Comparison of ENCODE assay signal across 29 cellular contexts in the genomic region with DNA sequence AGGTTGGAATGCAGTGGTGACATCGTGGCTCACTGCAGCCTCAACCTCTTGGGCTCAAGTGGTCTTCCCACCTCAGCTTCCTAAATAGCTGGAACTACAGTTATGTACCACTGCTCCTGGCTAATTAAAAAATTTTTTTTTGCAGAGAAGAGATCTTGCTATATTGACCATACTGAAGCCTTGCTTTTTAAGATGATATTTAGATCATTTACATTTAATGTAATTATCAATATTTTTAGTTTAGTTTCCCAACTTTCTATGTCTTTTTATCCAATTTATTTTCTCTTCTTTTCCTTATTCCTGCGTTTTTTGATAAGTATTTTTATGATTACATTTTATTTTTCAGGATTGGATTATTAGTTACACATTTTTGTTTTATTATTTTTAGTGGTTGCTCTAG.
"Had no signal": no experiment of that assay in that cellular context is flagged by ENCODE, and none has a peak within 500 bp of the region (broad histone marks: within the 10 kb centered on the region; RNA-seq: fewer than 3 reads in every experiment).

No MANE protein-coding gene starts in this region.

- H3K27me3 ChIP-seq: stomach, suprapubic skin, testis, thyroid gland, tibial artery, tibial nerve, transverse colon, upper lobe of left lung, upper lobe of right lung, uterus, vagina had no signal

- H3K36me3 Mint-ChIP-seq: stimulated activated effector memory CD8-positive, alpha-beta T cell treated with anti-CD3 and anti-CD28 coated beads, Interleukin-12 subunit alpha, Interleukin-12 subunit beta, amount 100 ng/mL, for 72 hours; stimulated activated memory B cell treated with anti-CD40 and anti-IgM and Interleukin-4, amounts not matched to agents 10 μg/mL and 1 μg/mL and 100 μg/mL, for 72 hours; stimulated activated naive B cell treated with anti-CD40 and anti-IgM and Interleukin-4, amounts not matched to agents 10 μg/mL and 1 μg/mL and 100 μg/mL, for 72 hours; type B pancreatic cell had no signal

- H3K27ac ChIP-seq: stomach, suprapubic skin, testis, thoracic aorta, thyroid gland, tibial artery, tibial nerve, transverse colon, upper lobe of left lung, upper lobe of right lung, uterus, vagina had no signal

- H3K4me1 ChIP-seq: stomach, suprapubic skin, testis, thyroid gland, tibial artery, tibial nerve, transverse colon, upper lobe of left lung, upper lobe of right lung, uterus, vagina had no signal

- H3K9me3 Mint-ChIP-seq: stimulated activated naive CD8-positive, alpha-beta T cell treated with anti-CD3 and anti-CD28 coated beads, Interleukin-15, Interleukin-2, amounts not matched to agents 100 ng/mL and 50 ng/mL, for 24 hours had no signal

- ATAC-seq: stimulated activated effector memory CD8-positive, alpha-beta T cell treated with anti-CD3 and anti-CD28 coated beads, Interleukin-12 subunit alpha, Interleukin-12 subunit beta, amount 100 ng/mL, for 72 hours; stimulated activated memory B cell treated with anti-CD40 and anti-IgM and Interleukin-4, amounts not matched to agents 10 μg/mL and 1 μg/mL and 100 μg/mL, for 72 hours; stimulated activated naive B cell treated with anti-CD40 and anti-IgM and Interleukin-4, amounts not matched to agents 10 μg/mL and 1 μg/mL and 100 μg/mL, for 72 hours; stimulated activated naive CD8-positive, alpha-beta T cell treated with anti-CD3 and anti-CD28 coated beads, Interleukin-15, amount 100 ng/mL, for 72 hours; stimulated activated naive CD8-positive, alpha-beta T cell treated with anti-CD3 and anti-CD28 coated beads, Interleukin-15, Interleukin-2, amounts not matched to agents 100 U/mL and 50 U/mL, for 24 hours; upper lobe of right lung had no signal

- H3K9me3 ChIP-seq: suprapubic skin, testis, thoracic aorta, thyroid gland, upper lobe of right lung, uterus had no signal

- H3K36me3 ChIP-seq: stomach, suprapubic skin, thoracic aorta, thyroid gland, tibial artery, tibial nerve, transverse colon, upper lobe of left lung, upper lobe of right lung, uterus, vagina had no signal

- H3K27me3 Mint-ChIP-seq: stimulated activated naive CD8-positive, alpha-beta T cell treated with anti-CD3 and anti-CD28 coated beads, Interleukin-15, amount 100 ng/mL, for 72 hours; type B pancreatic cell had no signal

- FAIRE-seq: urothelium cell line had no signal

- DNase-seq: stimulated activated CD4-positive, alpha-beta T cell treated with anti-CD3 and anti-CD28 coated beads, Interleukin-2, amount 100 ng/mL, for 48 hours; stimulated activated CD4-positive, alpha-beta T cell treated with anti-CD3 and anti-CD28 coated beads, Interleukin-4, amount 100 ng/mL, for 1 hour; stimulated activated CD4-positive, alpha-beta T cell treated with anti-CD3 and anti-CD28 coated beads, Interleukin-4, amount 100 ng/mL, for 24 hours; stimulated activated CD4-positive, alpha-beta T cell treated with anti-CD3 and anti-CD28 coated beads, Interleukin-4, amount 100 ng/mL, for 4 hours; stimulated activated CD8-positive, alpha-beta memory T cell treated with anti-CD3 and anti-CD28 coated beads, Interleukin-4, amount 100 ng/mL, for 48 hours; stimulated activated naive B cell treated with anti-CD40 and anti-IgM and Interleukin-4, amounts not matched to agents 10 μg/mL and 1 μg/mL and 100 μg/mL, for 72 hours; stimulated activated naive CD4-positive, alpha-beta T cell; stimulated activated naive CD4-positive, alpha-beta T cell treated with Interleukin-2 at 50 U/mL for 16 hours; stimulated activated naive CD8-positive, alpha-beta T cell treated with anti-CD3 and anti-CD28 coated beads, Interleukin-15, amount 100 ng/mL, for 72 hours; stimulated activated naive CD8-positive, alpha-beta T cell treated with anti-CD3 and anti-CD28 coated beads, Interleukin-15, Interleukin-2, amounts not matched to agents 100 U/mL and 50 U/mL, for 24 hours; stomach; substantia nigra; testis; thyroid gland; tibial artery; transverse colon; trophoblast cell; upper lobe of left lung; upper lobe of right lung; uterus had no signal

- H3K4me3 ChIP-seq: stomach, suprapubic skin, testis, thoracic aorta, thyroid gland, tibial artery, tibial nerve, transverse colon, upper lobe of left lung, upper lobe of right lung, uterus, vagina had no signal

- H3K4me1 Mint-ChIP-seq: stimulated activated effector memory CD8-positive, alpha-beta T cell treated with anti-CD3 and anti-CD28 coated beads, Interleukin-12 subunit alpha, Interleukin-12 subunit beta, amount 100 ng/mL, for 72 hours; stimulated activated memory B cell treated with anti-CD40 and anti-IgM and Interleukin-4, amounts not matched to agents 10 μg/mL and 1 μg/mL and 100 μg/mL, for 72 hours; stimulated activated naive CD8-positive, alpha-beta T cell treated with anti-CD3 and anti-CD28 coated beads, Interleukin-15, amount 100 ng/mL, for 72 hours had no signal

- H3K4me3 Mint-ChIP-seq: stimulated activated effector memory CD8-positive, alpha-beta T cell treated with anti-CD3 and anti-CD28 coated beads, Interleukin-12 subunit alpha, Interleukin-12 subunit beta, amount 100 ng/mL, for 72 hours; stimulated activated memory B cell treated with anti-CD40 and anti-IgM and Interleukin-4, amounts not matched to agents 10 μg/mL and 1 μg/mL and 100 μg/mL, for 72 hours; stimulated activated naive B cell treated with anti-CD40 and anti-IgM and Interleukin-4, amounts not matched to agents 10 μg/mL and 1 μg/mL and 100 μg/mL, for 72 hours; stimulated activated naive CD8-positive, alpha-beta T cell treated with anti-CD3 and anti-CD28 coated beads, Interleukin-15, amount 100 ng/mL, for 72 hours; stimulated activated naive CD8-positive, alpha-beta T cell treated with anti-CD3 and anti-CD28 coated beads, Interleukin-15, Interleukin-2, amounts not matched to agents 100 ng/mL and 50 ng/mL, for 24 hours; type B pancreatic cell had no signal

- H3K27ac Mint-ChIP-seq: stimulated activated effector memory CD8-positive, alpha-beta T cell treated with anti-CD3 and anti-CD28 coated beads, Interleukin-12 subunit alpha, Interleukin-12 subunit beta, amount 100 ng/mL, for 72 hours; stimulated activated memory B cell treated with anti-CD40 and anti-IgM and Interleukin-4, amounts not matched to agents 10 μg/mL and 1 μg/mL and 100 μg/mL, for 72 hours; stimulated activated naive B cell treated with anti-CD40 and anti-IgM and Interleukin-4, amounts not matched to agents 10 μg/mL and 1 μg/mL and 100 μg/mL, for 72 hours; stimulated activated naive CD8-positive, alpha-beta T cell treated with anti-CD3 and anti-CD28 coated beads, Interleukin-15, amount 100 ng/mL, for 72 hours; stimulated activated naive CD8-positive, alpha-beta T cell treated with anti-CD3 and anti-CD28 coated beads, Interleukin-15, Interleukin-2, amounts not matched to agents 100 ng/mL and 50 ng/mL, for 24 hours; type B pancreatic cell had no signal
